Comparison of ENCODE assay signal across 9 cellular contexts in the genomic region with DNA sequence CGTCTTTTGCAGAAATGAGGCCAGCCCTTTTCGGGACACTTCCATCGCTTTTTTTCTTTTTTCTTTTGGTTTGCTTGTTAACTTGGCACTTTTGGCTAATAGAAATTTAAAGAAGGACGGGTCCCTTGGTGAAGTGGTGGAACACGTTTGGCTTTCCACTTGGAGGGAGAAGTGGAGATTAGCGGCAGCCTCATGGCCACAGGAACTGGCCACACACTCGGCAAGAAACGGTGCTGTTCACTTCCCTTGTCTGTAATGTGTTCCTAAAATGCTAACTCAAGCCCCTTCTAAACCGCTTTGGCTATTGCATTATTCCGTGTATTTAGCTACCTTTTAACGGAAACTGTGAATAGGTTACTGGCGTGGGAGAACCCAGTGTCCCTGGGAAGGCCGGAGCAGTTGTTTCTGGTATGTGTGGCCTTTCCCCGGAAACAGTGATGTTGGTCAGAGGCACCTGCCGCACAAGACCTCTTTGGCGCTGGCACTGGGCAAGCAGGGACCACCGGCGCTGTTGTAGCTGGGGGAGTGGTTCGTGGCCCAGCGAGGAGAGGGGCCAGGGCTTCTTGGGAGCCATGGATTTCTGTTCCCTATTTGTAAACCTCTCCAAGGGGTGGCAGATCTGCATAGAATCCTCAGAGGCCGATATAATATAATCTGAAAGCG. TPM values are rescaled to one million over a fixed set of nuclear protein-coding genes. Genes with fewer than 3 reads are reported as not detected.
DNase-seq lines count a peak whose midpoint lies in the region; ATAC-seq, FAIRE-seq and TF ChIP-seq lines count a peak whose summit lies in the region.
"Had no signal": no experiment of that assay in that cellular context is flagged by ENCODE, and none has a peak within 500 bp of the region (broad histone marks: within the 10 kb centered on the region; RNA-seq: fewer than 3 reads in every experiment).

No MANE protein-coding gene starts in this region.

- POLR2A ChIA-PET in RWPE1 (lab: Yijun Ruan, JAX; ENCODE audit: low non-redundant PET), result no interaction called here

- H3K27me3 Mint-ChIP-seq in progenitor cell of endocrine pancreas, result peaks cover 9% of the 10 kb centered on the region

- peak; percentile 80 for DNase-seq in DMS53 treated with DMSO at 0.1 percent for 48 hours (lab: John Stamatoyannopoulos, UW; ENCODE audit: unreplicated experiment)
- no peak for DNase-seq in RWPE1 (ENCODE audit: low spot score)
- DNase-seq in frontal cortex (ENCODE audit: low spot score in 2 of 2), result peak; percentile 23 to 52
- no peak for DNase-seq in progenitor cell of endocrine pancreas (ENCODE audit: low spot score, unreplicated experiment)
- no peak for DNase-seq in NCI-H2196 treated with DMSO at 0.1 percent for 48 hours (lab: John Stamatoyannopoulos, UW; ENCODE audit: unreplicated experiment)
- no peak for DNase-seq in epidermal melanocyte (ENCODE audit: insufficient read length, low spot score)

- H3K9me3 Mint-ChIP-seq in progenitor cell of endocrine pancreas (ENCODE audit: low read depth), result no peaks in the 10 kb centered on the region

- H3K27ac Mint-ChIP-seq in progenitor cell of endocrine pancreas, result peak overlapping the region; percentile 95

- H3K27ac ChIP-seq in RWPE1, result peak overlapping the region; percentile 75
- H3K27ac ChIP-seq: KMS-11 had no signal

- CTCF ChIA-PET in RWPE1 (lab: Yijun Ruan, JAX), result interaction anchor here (0.9 kb wide), 1 partner anchor 139 kb away, joined by 3 read pairs; no protein-coding TSS in a partner anchor

- no peak for ATAC-seq in HG03196 (IDR thresholded peaks at IDR 0.05; ENCODE audit: unreplicated experiment)
- ATAC-seq in HG02870 (IDR thresholded peaks at IDR 0.05; ENCODE audit: unreplicated experiment), result no peak

- peak overlapping the region; percentile 89 for H3K4me3 Mint-ChIP-seq in progenitor cell of endocrine pancreas (ENCODE audit: low read depth)

- no peaks in the 10 kb centered on the region for H3K36me3 Mint-ChIP-seq in progenitor cell of endocrine pancreas (ENCODE audit: insufficient read depth)

- FAIRE-seq in frontal cortex (lab: Jason Lieb, UNC), result no peak

- H3K4me1 Mint-ChIP-seq in progenitor cell of endocrine pancreas (ENCODE audit: low read depth), result peaks cover 54% of the 10 kb centered on the region

- no peak for TF ChIP-seq CTCF in RWPE1 (conservative IDR thresholded peaks at IDR 0.05; ENCODE audit: low read depth)
- TF ChIP-seq CTCF in progenitor cell of endocrine pancreas (IDR thresholded peaks at IDR 0.05; ENCODE audit: unreplicated experiment), result no peak

RNA-seq across cellular contexts. Expression of a gene that starts 1.0 kb away (rescaled TPM):
- total RNA-seq in frontal cortex, result 6.9 TPM
- 90.1 and 105 TPM in 2 replicates for total RNA-seq in progenitor cell of endocrine pancreas

Comparison
In these comparisons a context has a peak if more than half of its experiments do, and no peak if none do; other contexts are left out.
1. DNase-seq: peak in DMS53 treated with DMSO at 0.1 percent for 48 hours (single experiment) and frontal cortex (2 of 2); none in RWPE1 (single experiment), progenitor cell of endocrine pancreas (single experiment), NCI-H2196 treated with DMSO at 0.1 percent for 48 hours (single experiment) and epidermal melanocyte (single experiment).
2. RNA of a gene that starts 1.0 kb away (total RNA-seq): 90.1 to 105 TPM in progenitor cell of endocrine pancreas; 6.9 TPM in frontal cortex (single experiment); every median in the first group is over 10 times any median in the second.